ENCODE assay signal across 1 cellular context in genomic region chr3:58164199-58164879, GRCh38.
TF ChIP-seq lines count a peak whose summit lies in the region.

No MANE protein-coding gene starts in this region.

TF ChIP-seq in HepG2, 621 proteins besides CTCF, POLR2A, EP300 and RAD21 (continued from another document):
- TF ChIP-seq ZNF557 (CRISPR knock-in tag; IDR thresholded peaks at IDR 0.05) (no peak), ZNF333 (CRISPR knock-in tag; IDR thresholded peaks at IDR 0.05; ENCODE audit: borderline replicate concordance) (no peak), ZNF629 (CRISPR knock-in tag; conservative IDR thresholded peaks at IDR 0.05) (peak; percentile 74), ZNF264 (CRISPR knock-in tag; IDR thresholded peaks at IDR 0.05) (no peak), KDM1A (CRISPR knock-in tag; IDR thresholded peaks at IDR 0.05) (no peak), KDM3A (CRISPR knock-in tag; IDR thresholded peaks at IDR 0.05; ENCODE audit: low read depth) (no peak), CREB1 (IDR thresholded peaks at IDR 0.05) (no peak), CREB1 (CRISPR knock-in tag; IDR thresholded peaks at IDR 0.05) (no peak), MTF1 (CRISPR knock-in tag; IDR thresholded peaks at IDR 0.05) (no peak), ZBTB2 (CRISPR knock-in tag; IDR thresholded peaks at IDR 0.05; ENCODE audit: low read depth) (no peak), ZNF280D (CRISPR knock-in tag; IDR thresholded peaks at IDR 0.05) (no peak), HNRNPL (IDR thresholded peaks at IDR 0.05; ENCODE audit: low read depth, low read length) (peak; percentile 82; the same call in 1 of the 2 replicates), HDAC6 (IDR thresholded peaks at IDR 0.05; ENCODE audit: low read depth, low read length) (no peak), ZNF430 (CRISPR knock-in tag; IDR thresholded peaks at IDR 0.05) (no peak), ATF3 (CRISPR knock-in tag; IDR thresholded peaks at IDR 0.05) (no peak), THAP11 (CRISPR knock-in tag; IDR thresholded peaks at IDR 0.05) (no peak), HHEX (CRISPR knock-in tag; IDR thresholded peaks at IDR 0.05) (no peak), NCOA1 (CRISPR knock-in tag; IDR thresholded peaks at IDR 0.05) (no peak), ZNF646 (CRISPR knock-in tag; IDR thresholded peaks at IDR 0.05) (no peak), HOXA3 (CRISPR knock-in tag; IDR thresholded peaks at IDR 0.05) (peak; percentile 62), SIN3B (IDR thresholded peaks at IDR 0.05; ENCODE audit: low read length) (no peak), JDP2 (CRISPR knock-in tag; IDR thresholded peaks at IDR 0.05; ENCODE audit: borderline replicate concordance) (no peak), ZSCAN12 (CRISPR knock-in tag; IDR thresholded peaks at IDR 0.05) (no peak), THAP7 (CRISPR knock-in tag; IDR thresholded peaks at IDR 0.05) (no peak), ZFP82 (CRISPR knock-in tag; IDR thresholded peaks at IDR 0.05; ENCODE audit: borderline replicate concordance) (no peak), U2AF2 (IDR thresholded peaks at IDR 0.05; ENCODE audit: low read depth, low read length) (no peak), BCL6 (CRISPR knock-in tag; IDR thresholded peaks at IDR 0.05) (no peak), NFIB (CRISPR knock-in tag; IDR thresholded peaks at IDR 0.05; ENCODE audit: borderline replicate concordance) (no peak), ZNF703 (CRISPR knock-in tag; IDR thresholded peaks at IDR 0.05; ENCODE audit: borderline replicate concordance) (no peak), HNF4A (CRISPR knock-in tag; IDR thresholded peaks at IDR 0.05) (0 out of 2 replicates have a peak, but pooled peaks have one; percentile 6), ZNF597 (CRISPR knock-in tag; IDR thresholded peaks at IDR 0.05) (no peak), KAT7 (CRISPR knock-in tag; IDR thresholded peaks at IDR 0.05; ENCODE audit: borderline replicate concordance) (no peak), AKNA (CRISPR knock-in tag; IDR thresholded peaks at IDR 0.05; ENCODE audit: borderline replicate concordance) (no peak), RNF219 (CRISPR knock-in tag; IDR thresholded peaks at IDR 0.05) (no peak)
